1 cellular context compared by ENCODE assay signal in the genomic region with DNA sequence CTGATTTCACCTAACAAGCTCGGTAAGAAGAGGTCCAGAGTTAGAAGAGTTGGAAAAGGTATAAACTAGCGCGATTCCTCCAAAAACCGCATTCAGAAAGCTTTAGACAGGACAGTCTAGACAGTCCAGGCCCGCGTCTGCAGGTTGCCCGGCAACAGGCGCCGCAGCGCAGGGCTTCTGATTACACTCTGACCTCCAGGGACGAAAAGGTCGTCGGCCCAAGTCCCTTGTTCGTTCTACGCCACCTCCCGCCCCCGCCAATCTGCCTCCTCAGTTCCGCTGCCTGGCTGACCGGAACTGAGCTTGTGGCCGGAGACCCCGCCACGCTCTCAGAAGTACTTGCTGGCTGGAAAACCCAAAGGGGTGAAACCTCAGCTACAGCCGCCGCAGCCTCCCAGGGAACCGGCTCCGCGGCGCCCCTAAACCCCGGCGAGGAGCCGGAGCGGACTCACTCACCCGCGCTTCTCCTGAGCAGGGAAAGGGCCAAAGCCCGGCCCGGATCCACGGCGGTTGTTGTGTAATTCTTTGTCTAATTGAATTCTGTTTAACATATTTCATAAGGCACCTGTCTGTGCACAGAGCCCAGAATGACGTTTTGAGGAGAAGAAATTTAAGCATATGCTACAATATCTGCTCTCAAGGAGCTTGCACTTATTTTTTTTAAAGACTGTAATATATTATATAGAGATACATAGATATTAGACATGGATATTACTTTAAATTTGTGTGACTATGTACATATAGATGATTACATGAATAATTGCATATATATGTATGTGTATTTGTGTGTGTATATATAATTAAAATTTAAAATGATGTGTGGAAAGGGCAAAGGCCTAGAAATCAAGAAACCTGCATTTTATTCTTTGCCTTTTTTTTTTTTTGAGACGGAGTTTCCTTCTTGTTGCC.
A peak's percentile ranks its signal among the peaks of the same experiment; 100 is the strongest.
TF ChIP-seq lines count a peak whose summit lies in the region.

Gene CAPS2, minus strand, starts transcription at position 407 of the 909 bp plus-strand sequence. CDS start 3,826 bp downstream, outside the sequence.

TF ChIP-seq in HepG2, 621 proteins besides CTCF, POLR2A, EP300 and RAD21 (continued from another document and continues in another):
- TF ChIP-seq ZNF512B (CRISPR knock-in tag; IDR thresholded peaks at IDR 0.05; ENCODE audit: borderline replicate concordance) (no peak), IRF2 (CRISPR knock-in tag; IDR thresholded peaks at IDR 0.05) (0 out of 2 replicates have a peak, but pooled peaks have one; percentile 44), TSC22D2 (CRISPR knock-in tag; IDR thresholded peaks at IDR 0.05; ENCODE audit: borderline replicate concordance) (no peak), KDM2A (CRISPR knock-in tag; IDR thresholded peaks at IDR 0.05; ENCODE audit: borderline replicate concordance, low read depth) (peak; percentile 82; the same call in 1 of the 2 replicates), MAF1 (CRISPR knock-in tag; IDR thresholded peaks at IDR 0.05; ENCODE audit: borderline replicate concordance) (no peak), ZNF552 (CRISPR knock-in tag; IDR thresholded peaks at IDR 0.05; ENCODE audit: borderline replicate concordance) (no peak), FOXO4 (CRISPR knock-in tag; conservative IDR thresholded peaks at IDR 0.05) (no peak), SMARCC2 (IDR thresholded peaks at IDR 0.05) (no peak), MAFG (CRISPR knock-in tag; IDR thresholded peaks at IDR 0.05) (no peak), ZBTB43 (CRISPR knock-in tag; conservative IDR thresholded peaks at IDR 0.05) (0 out of 2 replicates have a peak, but pooled peaks have one; percentile 20), TRAFD1 (CRISPR knock-in tag; IDR thresholded peaks at IDR 0.05; ENCODE audit: borderline replicate concordance) (no peak), ZFYVE20 (CRISPR knock-in tag; IDR thresholded peaks at IDR 0.05; ENCODE audit: borderline replicate concordance, low read depth) (no peak), TCF7L2 (IDR thresholded peaks at IDR 0.05; ENCODE audit: low read depth, low read length) (no peak), SPEN (CRISPR knock-in tag; IDR thresholded peaks at IDR 0.05; ENCODE audit: low read depth) (peak; percentile 54; the same call in 1 of the 2 replicates), GLI4 (CRISPR knock-in tag; IDR thresholded peaks at IDR 0.05; ENCODE audit: borderline replicate concordance) (no peak), KDM4B (CRISPR knock-in tag; IDR thresholded peaks at IDR 0.05) (peak; percentile 83), NFYB (CRISPR knock-in tag; IDR thresholded peaks at IDR 0.05) (no peak), KMT2B (CRISPR knock-in tag; IDR thresholded peaks at IDR 0.05) (peak; percentile 74), CC2D1A (CRISPR knock-in tag; IDR thresholded peaks at IDR 0.05) (no peak), ZNF280D (CRISPR knock-in tag; IDR thresholded peaks at IDR 0.05) (no peak), BCL3 (CRISPR knock-in tag; IDR thresholded peaks at IDR 0.05) (no peak), RARA (CRISPR knock-in tag; IDR thresholded peaks at IDR 0.05) (peak; percentile 62), KLF12 (CRISPR knock-in tag; IDR thresholded peaks at IDR 0.05; ENCODE audit: borderline replicate concordance) (no peak), EZH2 (conservative IDR thresholded peaks at IDR 0.05; ENCODE audit: low read depth, low read length) (no peak), KLF16 (CRISPR knock-in tag; IDR thresholded peaks at IDR 0.05) (peak in 1 of 2 experiments; percentile 67; a peak in 1 of 4 replicates), ETV6 (CRISPR knock-in tag; conservative IDR thresholded peaks at IDR 0.05) (no peak), TEAD3 (CRISPR knock-in tag; optimal IDR thresholded peaks at IDR 0.05; ENCODE audit: borderline replicate concordance) (peak; percentile 23), SMC3 (IDR thresholded peaks at IDR 0.05; ENCODE audit: low read length) (no peak), ZBTB42 (CRISPR knock-in tag; IDR thresholded peaks at IDR 0.05) (no peak), ZBTB1 (CRISPR knock-in tag; IDR thresholded peaks at IDR 0.05; ENCODE audit: borderline replicate concordance) (no peak), CREM (IDR thresholded peaks at IDR 0.05) (peak; percentile 46; the same call in 1 of the 2 replicates), CREM (CRISPR knock-in tag; IDR thresholded peaks at IDR 0.05) (no peak), NR2F2 (IDR thresholded peaks at IDR 0.05; ENCODE audit: borderline replicate concordance, low read depth) (peak; percentile 62; the same call in 1 of the 2 replicates)
- TF ChIP-seq, protein P1, sequence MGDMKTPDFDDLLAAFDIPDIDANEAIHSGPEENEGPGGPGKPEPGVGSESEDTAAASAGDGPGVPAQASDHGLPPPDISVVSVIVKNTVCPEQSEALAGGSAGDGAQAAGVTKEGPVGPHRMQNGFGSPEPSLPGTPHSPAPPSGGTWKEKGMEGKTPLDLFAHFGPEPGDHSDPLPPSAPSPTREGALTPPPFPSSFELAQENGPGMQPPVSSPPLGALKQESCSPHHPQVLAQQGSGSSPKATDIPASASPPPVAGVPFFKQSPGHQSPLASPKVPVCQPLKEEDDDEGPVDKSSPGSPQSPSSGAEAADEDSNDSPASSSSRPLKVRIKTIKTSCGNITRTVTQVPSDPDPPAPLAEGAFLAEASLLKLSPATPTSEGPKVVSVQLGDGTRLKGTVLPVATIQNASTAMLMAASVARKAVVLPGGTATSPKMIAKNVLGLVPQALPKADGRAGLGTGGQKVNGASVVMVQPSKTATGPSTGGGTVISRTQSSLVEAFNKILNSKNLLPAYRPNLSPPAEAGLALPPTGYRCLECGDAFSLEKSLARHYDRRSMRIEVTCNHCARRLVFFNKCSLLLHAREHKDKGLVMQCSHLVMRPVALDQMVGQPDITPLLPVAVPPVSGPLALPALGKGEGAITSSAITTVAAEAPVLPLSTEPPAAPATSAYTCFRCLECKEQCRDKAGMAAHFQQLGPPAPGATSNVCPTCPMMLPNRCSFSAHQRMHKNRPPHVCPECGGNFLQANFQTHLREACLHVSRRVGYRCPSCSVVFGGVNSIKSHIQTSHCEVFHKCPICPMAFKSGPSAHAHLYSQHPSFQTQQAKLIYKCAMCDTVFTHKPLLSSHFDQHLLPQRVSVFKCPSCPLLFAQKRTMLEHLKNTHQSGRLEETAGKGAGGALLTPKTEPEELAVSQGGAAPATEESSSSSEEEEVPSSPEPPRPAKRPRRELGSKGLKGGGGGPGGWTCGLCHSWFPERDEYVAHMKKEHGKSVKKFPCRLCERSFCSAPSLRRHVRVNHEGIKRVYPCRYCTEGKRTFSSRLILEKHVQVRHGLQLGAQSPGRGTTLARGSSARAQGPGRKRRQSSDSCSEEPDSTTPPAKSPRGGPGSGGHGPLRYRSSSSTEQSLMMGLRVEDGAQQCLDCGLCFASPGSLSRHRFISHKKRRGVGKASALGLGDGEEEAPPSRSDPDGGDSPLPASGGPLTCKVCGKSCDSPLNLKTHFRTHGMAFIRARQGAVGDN (CRISPR knock-in tag; IDR thresholded peaks at IDR 0.05): peak; percentile 82
- TF ChIP-seq, protein P2, sequence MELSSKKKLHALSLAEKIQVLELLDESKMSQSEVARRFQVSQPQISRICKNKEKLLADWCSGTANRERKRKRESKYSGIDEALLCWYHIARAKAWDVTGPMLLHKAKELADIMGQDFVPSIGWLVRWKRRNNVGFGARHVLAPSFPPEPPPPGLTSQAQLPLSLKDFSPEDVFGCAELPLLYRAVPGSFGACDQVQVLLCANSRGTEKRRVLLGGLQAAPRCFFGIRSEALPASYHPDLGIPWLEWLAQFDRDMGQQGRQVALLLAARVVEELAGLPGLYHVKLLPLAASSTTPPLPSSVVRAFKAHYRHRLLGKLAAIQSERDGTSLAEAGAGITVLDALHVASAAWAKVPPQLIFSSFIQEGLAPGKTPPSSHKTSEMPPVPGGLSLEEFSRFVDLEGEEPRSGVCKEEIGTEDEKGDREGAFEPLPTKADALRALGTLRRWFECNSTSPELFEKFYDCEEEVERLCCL (CRISPR knock-in tag; IDR thresholded peaks at IDR 0.05; ENCODE audit: borderline replicate concordance): no peak
- TF ChIP-seq, protein P3, sequence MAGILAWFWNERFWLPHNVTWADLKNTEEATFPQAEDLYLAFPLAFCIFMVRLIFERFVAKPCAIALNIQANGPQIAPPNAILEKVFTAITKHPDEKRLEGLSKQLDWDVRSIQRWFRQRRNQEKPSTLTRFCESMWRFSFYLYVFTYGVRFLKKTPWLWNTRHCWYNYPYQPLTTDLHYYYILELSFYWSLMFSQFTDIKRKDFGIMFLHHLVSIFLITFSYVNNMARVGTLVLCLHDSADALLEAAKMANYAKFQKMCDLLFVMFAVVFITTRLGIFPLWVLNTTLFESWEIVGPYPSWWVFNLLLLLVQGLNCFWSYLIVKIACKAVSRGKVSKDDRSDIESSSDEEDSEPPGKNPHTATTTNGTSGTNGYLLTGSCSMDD (CRISPR knock-in tag; IDR thresholded peaks at IDR 0.05): no peak
